ENCODE assay signal across 23 cellular contexts in genomic region chr2:105421053-105421452, GRCh38.
"Had no signal": no experiment of that assay in that cellular context is flagged by ENCODE, and none has a peak within 500 bp of the region (broad histone marks: within the 10 kb centered on the region; RNA-seq: fewer than 3 reads in every experiment).

No MANE protein-coding gene starts in this region.

- H3K4me3 ChIP-seq: left lung, pancreas, testis, tibial nerve, upper lobe of right lung, vagina had no signal

- H3K4me3 Mint-ChIP-seq: naive B cell; nephron; stimulated activated naive B cell treated with anti-CD40 and anti-IgM and Interleukin-4, amounts not matched to agents 10 μg/mL and 1 μg/mL and 100 μg/mL, for 72 hours; stimulated activated naive CD8-positive, alpha-beta T cell treated with anti-CD3 and anti-CD28 coated beads, Interleukin-15, amount 100 ng/mL, for 72 hours had no signal

- H3K27ac Mint-ChIP-seq: naive B cell; nephron; progenitor cell of endocrine pancreas; stimulated activated naive B cell treated with anti-CD40 and anti-IgM and Interleukin-4, amounts not matched to agents 10 μg/mL and 1 μg/mL and 100 μg/mL, for 72 hours; stimulated activated naive CD8-positive, alpha-beta T cell treated with anti-CD3 and anti-CD28 coated beads, Interleukin-15, amount 100 ng/mL, for 72 hours had no signal

- H3K27me3 ChIP-seq: left lung, pancreas, testis, tibial nerve, upper lobe of right lung, vagina had no signal

- ATAC-seq: left lung; pancreas; sciatic nerve; stimulated activated naive B cell treated with anti-CD40 and anti-IgM and Interleukin-4, amounts not matched to agents 10 μg/mL and 1 μg/mL and 100 μg/mL, for 72 hours; stimulated activated naive CD8-positive, alpha-beta T cell treated with anti-CD3 and anti-CD28 coated beads, Interleukin-15, amount 100 ng/mL, for 72 hours; upper lobe of right lung had no signal

- H3K36me3 ChIP-seq: left lung, pancreas, tibial nerve, upper lobe of right lung, vagina had no signal

- H3K36me3 Mint-ChIP-seq: naive B cell; stimulated activated naive B cell treated with anti-CD40 and anti-IgM and Interleukin-4, amounts not matched to agents 10 μg/mL and 1 μg/mL and 100 μg/mL, for 72 hours had no signal

- DNase-seq: dermis blood vessel endothelial cell; foreskin melanocyte; head of caudate nucleus; hypothalamus; kidney glomerular epithelial cell; left lung; mesendoderm; naive B cell; occipital lobe; pancreas; stimulated activated CD4-positive, alpha-beta T cell treated with anti-CD3 and anti-CD28 coated beads, Interleukin-2, amount 100 ng/mL, for 24 hours; stimulated activated CD4-positive, alpha-beta T cell treated with anti-CD3 and anti-CD28 coated beads, Interleukin-4, amount 100 ng/mL, for 4 hours; stimulated activated naive B cell treated with anti-CD40 and anti-IgM and Interleukin-4, amounts not matched to agents 10 μg/mL and 1 μg/mL and 100 μg/mL, for 72 hours; stimulated activated naive CD8-positive, alpha-beta T cell treated with anti-CD3 and anti-CD28 coated beads, Interleukin-15, amount 100 ng/mL, for 72 hours; testis; upper lobe of right lung had no signal

- H3K4me1 ChIP-seq: left lung, pancreas, tibial nerve, upper lobe of right lung, vagina had no signal

- H3K27me3 Mint-ChIP-seq: progenitor cell of endocrine pancreas had no signal

- FAIRE-seq: colon, islet of Langerhans, pancreas had no signal

- H3K27ac ChIP-seq: left lung, pancreas, testis, tibial nerve, upper lobe of right lung, vagina had no signal

- H3K4me1 Mint-ChIP-seq: naive B cell had no signal

- H3K9me3 ChIP-seq: left lung, pancreas, testis, upper lobe of right lung, vagina had no signal
